14 cellular contexts compared by ENCODE assay signal in the genomic region with DNA sequence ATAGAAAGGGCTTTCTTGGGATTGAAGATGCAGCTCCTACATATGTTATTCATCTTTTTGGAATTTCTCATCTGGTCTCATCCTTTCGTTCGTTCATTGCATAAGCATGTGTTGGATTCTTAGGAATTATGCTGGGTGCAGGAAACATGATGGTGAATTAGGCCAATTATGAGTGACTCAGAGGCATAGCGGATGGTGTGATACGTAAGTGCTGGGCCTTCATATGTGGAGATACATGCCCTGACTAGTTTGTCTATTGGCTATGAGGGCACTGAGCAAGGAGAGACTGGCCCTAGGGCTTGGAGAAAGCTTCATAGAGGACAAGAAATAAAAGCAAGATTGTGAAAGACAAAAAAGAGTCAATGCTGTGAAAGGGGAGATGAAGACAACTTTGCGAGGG.
DNase-seq lines count a peak whose midpoint lies in the region; ATAC-seq and TF ChIP-seq lines count a peak whose summit lies in the region.
"Had no signal": no experiment of that assay in that cellular context is flagged by ENCODE, and none has a peak within 500 bp of the region (broad histone marks: within the 10 kb centered on the region; RNA-seq: fewer than 3 reads in every experiment).

No MANE protein-coding gene starts in this region.

- 86 to 90% methylated on average over 5 of the region's 5 CpGs for WGBS in mesodermal cell (ENCODE audit: insufficient coverage in 2 of 2), 2 experiments

- H3K4me3 ChIP-seq in MG63 (no peak overlapping the region), choroid plexus epithelial cell (ENCODE audit: low read depth, low read length) (no peak overlapping the region), mesodermal cell (ENCODE audit: extremely low read depth, insufficient read depth, low read length, poor library complexity, severe bottlenecking) (no peak overlapping the region)

- ATAC-seq in HG02981 (IDR thresholded peaks at IDR 0.05; ENCODE audit: unreplicated experiment), result no peak
- no peak for ATAC-seq in HG03432 (IDR thresholded peaks at IDR 0.05; ENCODE audit: unreplicated experiment)
- ATAC-seq: activated CD8-positive, alpha-beta T cell treated with anti-CD3 and anti-CD28 coated beads for 36 hours; Panc1 had no signal

- H3K36me3 ChIP-seq in MG63 (no peaks in the 10 kb centered on the region), mesodermal cell (ENCODE audit: control insufficient read depth, insufficient read depth, low read length) (no peaks in the 10 kb centered on the region)

- H3K27me3 ChIP-seq in MG63, result no peaks in the 10 kb centered on the region

- no peak for TF ChIP-seq CTCF in choroid plexus epithelial cell (conservative IDR thresholded peaks at IDR 0.05; ENCODE audit: low read depth, low read length)

- H3K9me3 ChIP-seq in MG63, result no peaks in the 10 kb centered on the region
- H3K9me3 ChIP-seq in mesodermal cell (ENCODE audit: control insufficient read depth, low read length), result no peaks in the 10 kb centered on the region

- DNase-seq in AG20443 (ENCODE audit: low spot score) (peak; percentile 83), MG63 (peak; percentile 67), choroid plexus epithelial cell (ENCODE audit: low read depth) (peak; percentile 42), NCI-H2029 (lab: John Stamatoyannopoulos, UW) (no peak)
- DNase-seq in activated CD8-positive, alpha-beta memory T cell treated with anti-CD3 and anti-CD28 coated beads, Interleukin-2, amount 50 U/mL, for 4 hours, result no peak
- DNase-seq: activated CD8-positive, alpha-beta T cell treated with anti-CD3 and anti-CD28 coated beads for 36 hours; C1 segment of cervical spinal cord; NCI-H1048; NCI-H524 treated with DMSO at 0.1 percent for 48 hours; stimulated activated naive CD4-positive, alpha-beta T cell treated with Interleukin-2 at 50 U/mL for 16 hours had no signal

- H3K27ac ChIP-seq in mesodermal cell (ENCODE audit: low read depth, low read length, severe bottlenecking), result peak overlapping the region; percentile 24

- H3K4me1 ChIP-seq in mesodermal cell (ENCODE audit: control insufficient read depth, insufficient read depth, low read length, poor library complexity, severe bottlenecking), result peaks cover 9% of the 10 kb centered on the region

Comparison
In these comparisons a context has a peak if more than half of its experiments do, and no peak if none do; other contexts are left out.
1. DNase-seq: peak in AG20443 (single experiment), MG63 (single experiment) and choroid plexus epithelial cell (single experiment); none in activated CD8-positive, alpha-beta memory T cell treated with anti-CD3 and anti-CD28 coated beads, Interleukin-2, amount 50 U/mL, for 4 hours (single experiment) and NCI-H2029 (single experiment).